In the genomic region with DNA sequence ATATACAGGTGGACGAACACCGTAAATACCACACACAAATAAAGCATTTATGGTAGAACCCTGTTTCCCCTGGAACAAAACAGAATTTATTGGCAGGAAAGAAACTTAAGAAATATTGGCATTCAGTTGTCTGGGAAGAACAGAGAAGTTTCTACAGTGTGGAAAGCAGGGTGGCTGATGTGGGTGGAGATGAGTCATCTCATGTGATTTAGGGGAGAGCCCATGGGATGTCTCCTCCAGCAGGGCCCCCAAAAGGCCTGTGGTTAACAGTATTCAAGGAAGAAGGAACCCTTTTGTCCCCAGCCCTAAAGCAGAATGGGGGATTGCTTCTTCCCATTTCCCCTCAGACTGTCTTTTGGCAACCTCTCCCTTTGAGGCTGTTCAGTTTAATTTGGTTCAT, we compare ENCODE assay signal across 16 cellular contexts. TPM values are rescaled to one million over a fixed set of nuclear protein-coding genes. Genes with fewer than 3 reads are reported as not detected.
"Had no signal": no experiment of that assay in that cellular context is flagged by ENCODE, and none has a peak within 500 bp of the region (broad histone marks: within the 10 kb centered on the region; RNA-seq: fewer than 3 reads in every experiment).

No MANE protein-coding gene starts in this region.

- H3K9me3 ChIP-seq: heart left ventricle, left ventricle myocardium inferior, thyroid gland, uterus had no signal

- H3K4me3 Mint-ChIP-seq: brain; endodermal cell; nephron progenitor cell; T-helper 1 cell treated with Interleukin-12 subunit alpha and Interleukin-12 subunit beta and Interleukin-4 antibody, amounts not matched to agents 30 μg/mL and 1 μg/mL, for 36 hours had no signal

- H3K79me2 ChIP-seq: parathyroid adenoma had no signal

- ATAC-seq: heart left ventricle had no signal

- H3K36me3 Mint-ChIP-seq: brain had no signal

- H2AFZ ChIP-seq: parathyroid adenoma had no signal

- H3K9me3 Mint-ChIP-seq: endodermal cell; nephron progenitor cell; T-helper 1 cell treated with Interleukin-12 subunit alpha and Interleukin-12 subunit beta and Interleukin-4 antibody, amounts not matched to agents 30 μg/mL and 1 μg/mL, for 36 hours had no signal

- H3K4me3 ChIP-seq: heart left ventricle, left ventricle myocardium inferior, thyroid gland, uterus had no signal

- H3K36me3 ChIP-seq: heart left ventricle, left ventricle myocardium inferior, thyroid gland, uterus had no signal

- H3K27me3 ChIP-seq: thyroid gland, uterus had no signal

- DNase-seq: activated naive CD4-positive, alpha-beta T cell treated with anti-CD3 and anti-CD28 coated beads, Interleukin-2, amount 50 U/mL, for 16 hours; amniotic stem cell; cerebellar nuclear complex; heart left ventricle; left ventricle myocardium inferior; mesendoderm; nephron progenitor cell; small intestine; thyroid gland; uterus had no signal

- H3K4me1 ChIP-seq: heart left ventricle, left ventricle myocardium inferior, parathyroid adenoma, uterus had no signal

- H3K27ac ChIP-seq: heart left ventricle, left ventricle myocardium inferior, parathyroid adenoma, thyroid gland, uterus had no signal

- H3K27ac Mint-ChIP-seq: brain; endodermal cell; nephron progenitor cell; T-helper 1 cell treated with Interleukin-12 subunit alpha and Interleukin-12 subunit beta and Interleukin-4 antibody, amounts not matched to agents 30 μg/mL and 1 μg/mL, for 36 hours had no signal

- H3K9ac ChIP-seq: parathyroid adenoma had no signal

RNA-seq across cellular contexts. Expression of gene SIX3, which starts 24.2 kb away (rescaled TPM):
- total RNA-seq: dermis microvascular lymphatic vessel endothelial cell, heart left ventricle, left ventricle myocardium inferior, renal cortical epithelial cell, thyroid gland, uterus had no signal

RNA-seq across cellular contexts. Expression of gene SIX2, which starts 43.6 kb away (rescaled TPM):
- total RNA-seq: dermis microvascular lymphatic vessel endothelial cell, endodermal cell had no signal
